ENCODE assay signal across 8 cellular contexts in genomic region chr16:30948956-30949654, GRCh38. TPM values are rescaled to one million over a fixed set of nuclear protein-coding genes. Genes with fewer than 3 reads are reported as not detected.
A peak's percentile ranks its signal among the peaks of the same experiment; 100 is the strongest.
DNase-seq lines count a peak whose midpoint lies in the region; ATAC-seq and TF ChIP-seq lines count a peak whose summit lies in the region.

TSS of gene ORAI3 (plus strand) at chr16:30949068. CDS start at chr16:30949290, 222 bp downstream.

- intact Hi-C loops in OCI-LY7 (cut with micrococcal nuclease; ENCODE audit: unreplicated experiment), result no loop called here

- peak within 1 kb of the TSS; percentile 92 for H3K23ac ChIP-seq in neuronal stem cell (ENCODE audit: low read depth, low read length, poor library complexity)

- H2BK12ac ChIP-seq in neuronal stem cell (ENCODE audit: low read length), result peak within 1 kb of the TSS; percentile 97

- H4K8ac ChIP-seq in neuronal stem cell (ENCODE audit: low read depth, low read length), result no peak within 1 kb of the TSS

- H3K9me3 ChIP-seq in OCI-LY7 (ENCODE audit: low read length) (no peaks in the 10 kb centered on the region), neuronal stem cell (replicated peaks in 1 of 2; ENCODE audit: control insufficient read depth in 2 of 2, insufficient read depth in 1 of 2, low read depth in 1 of 2, low read length in 2 of 2) (no peaks in the 10 kb centered on the region)

- peak within 1 kb of the TSS; percentile 99 for H3K18ac ChIP-seq in neuronal stem cell (ENCODE audit: low read length)

- peak within 1 kb of the TSS; percentile 38 for H3K27ac ChIP-seq in OCI-LY7 (ENCODE audit: low read depth, low read length, poor library complexity, severe bottlenecking)
- H3K27ac ChIP-seq in neuronal stem cell (replicated peaks; ENCODE audit: low read length), result peak within 1 kb of the TSS; percentile 98

- peak within 1 kb of the TSS; percentile 98 for H3K14ac ChIP-seq in neuronal stem cell (ENCODE audit: low read length)

- H3K36me3 Mint-ChIP-seq in activated naive CD4-positive, alpha-beta T cell treated with anti-CD3 and anti-CD28 coated beads, Interleukin-2, amount 50 U/mL, for 72 hours, result peaks cover 6 to 17% of the 10 kb centered on the region in 2 donors

- peak within 1 kb of the TSS; percentile 99 for H3K9ac ChIP-seq in neuronal stem cell (ENCODE audit: low read depth, low read length, poor library complexity)

- H3K4me2 ChIP-seq in OCI-LY7 (ENCODE audit: low read length) (peak within 1 kb of the TSS; percentile 77), neuronal stem cell (ENCODE audit: insufficient read depth, low read length, poor library complexity, severe bottlenecking) (peak within 1 kb of the TSS; percentile 99)

- H2BK5ac ChIP-seq in neuronal stem cell (ENCODE audit: low read length), result peak within 1 kb of the TSS; percentile 99

- ATAC-seq in GM18858 (IDR thresholded peaks at IDR 0.05; ENCODE audit: unreplicated experiment) (peak; percentile 51), HG03045 (IDR thresholded peaks at IDR 0.05; ENCODE audit: unreplicated experiment) (peak; percentile 60)
- peak; percentile 53 to 57 for ATAC-seq in activated naive CD4-positive, alpha-beta T cell treated with anti-CD3 and anti-CD28 coated beads, Interleukin-2, amount 50 U/mL, for 72 hours

- no peak within 1 kb of the TSS for H4K91ac ChIP-seq in neuronal stem cell (ENCODE audit: low read depth, low read length, poor library complexity)

- peak within 1 kb of the TSS; percentile 61 for H2AFZ ChIP-seq in OCI-LY7 (ENCODE audit: low read length)
- H2AFZ ChIP-seq in neuronal stem cell (ENCODE audit: low read length), result peak within 1 kb of the TSS; percentile 90

- no peaks in the 10 kb centered on the region for H3K79me2 ChIP-seq in OCI-LY7 (ENCODE audit: insufficient read depth, low read depth, low read length)

- POLR2A ChIA-PET in OCI-LY7 (lab: Charles Lee), result no interaction called here

- no peaks in the 10 kb centered on the region for H4K20me1 ChIP-seq in OCI-LY7 (ENCODE audit: insufficient read depth, low read length)

- WGBS in neuronal stem cell (ENCODE audit: extremely low coverage in 2 of 2, insufficient read length in 2 of 2, insufficient replicate concordance in 1 of 2), 2 donors, result no CpG with 5 or more reads among the region's 56 CpGs

- H3K27ac Mint-ChIP-seq in activated naive CD4-positive, alpha-beta T cell treated with anti-CD3 and anti-CD28 coated beads, Interleukin-2, amount 50 U/mL, for 72 hours, result peak within 1 kb of the TSS; percentile 77 to 85

- peak within 1 kb of the TSS; percentile 55 for H2BK15ac ChIP-seq in neuronal stem cell (ENCODE audit: low read length)

- peak within 1 kb of the TSS; percentile 89 for H3K4ac ChIP-seq in neuronal stem cell (ENCODE audit: low read length)

- no peak for TF ChIP-seq CTCF in OCI-LY7 (conservative IDR thresholded peaks at IDR 0.05; ENCODE audit: low read length)

- no TSS peak for BruUV-seq in OCI-LY7 (replicated peaks; lab: Mats Ljungman, UMichigan)

- H3K9me2 ChIP-seq in OCI-LY7 (ENCODE audit: insufficient read depth, low read length), result no peaks in the 10 kb centered on the region

- H3K4me3 ChIP-seq in OCI-LY7 (ENCODE audit: low read depth, low read length, poor library complexity, severe bottlenecking) (peak within 1 kb of the TSS; percentile 72), neuronal stem cell (ENCODE audit: low read length in 2 of 2) (peak within 1 kb of the TSS; percentile 80 to 96)

- CTCF ChIA-PET in OCI-LY7 (lab: Charles Lee; ENCODE audit: unreplicated experiment), result interaction anchor here (0.6 kb wide), 1 partner anchor 414 kb away, joined by 19 read pairs; no protein-coding TSS in a partner anchor

- peaks cover 14% of the 10 kb centered on the region for H3K79me1 ChIP-seq in neuronal stem cell (ENCODE audit: low read depth, low read length)

- H3K36me3 ChIP-seq in OCI-LY7 (ENCODE audit: insufficient read depth, low read length) (peaks cover 10% of the 10 kb centered on the region), neuronal stem cell (replicated peaks in 1 of 2; ENCODE audit: control insufficient read depth in 2 of 2, insufficient read depth in 2 of 2, low read length in 2 of 2) (peaks cover 17 to 27% of the 10 kb centered on the region in 2 donors)

- peaks cover 32% of the 10 kb centered on the region for H3K4me1 ChIP-seq in OCI-LY7 (ENCODE audit: insufficient read depth, low read length, poor library complexity, severe bottlenecking)
- peaks cover 24 to 25% of the 10 kb centered on the region in 2 donors for H3K4me1 ChIP-seq in neuronal stem cell (ENCODE audit: control insufficient read depth in 2 of 2, insufficient read depth in 1 of 2, low read depth in 1 of 2, low read length in 2 of 2)

- no peaks in the 10 kb centered on the region for H3K9me3 Mint-ChIP-seq in activated naive CD4-positive, alpha-beta T cell treated with anti-CD3 and anti-CD28 coated beads, Interleukin-2, amount 50 U/mL, for 72 hours

- H2BK120ac ChIP-seq in neuronal stem cell (ENCODE audit: low read depth, low read length), result peak within 1 kb of the TSS; percentile 91

- DNase-seq in AML-193 (lab: John Stamatoyannopoulos, UW) (peak; percentile 76 to 80), OCI-LY7 (ENCODE audit: low spot score) (peak; percentile 66), glomerular visceral epithelial cell (ENCODE audit: extremely low spot score) (peak; percentile 64), neuronal stem cell (ENCODE audit: low spot score) (peak; percentile 54), NCI-H187 (lab: John Stamatoyannopoulos, UW) (no peak)
- DNase-seq in activated naive CD4-positive, alpha-beta T cell treated with anti-CD3 and anti-CD28 coated beads, Interleukin-2, amount 50 U/mL, for 72 hours (ENCODE audit: low spot score in 2 of 2), result peak; percentile 46 to 75

- peak within 1 kb of the TSS; percentile 98 for H2AK5ac ChIP-seq in neuronal stem cell (ENCODE audit: low read depth, low read length)

- no peaks in the 10 kb centered on the region for H3K27me3 ChIP-seq in neuronal stem cell (ENCODE audit: control insufficient read depth in 3 of 3, insufficient read depth in 3 of 3, low read depth in 1 of 3, low read length in 3 of 3)

RNA-seq across cellular contexts. Expression of gene ORAI3, which starts in this region (rescaled TPM):
- total RNA-seq in OCI-LY7 (2014; rRNA removed; shearing (Covaris generic)), result 5.7 and 7.8 TPM in 2 replicates
- total RNA-seq in OCI-LY7 (2022), result 16.3 and 18.3 TPM in 2 replicates
- 10 to 100 TPM in 1 of 2 donors, 1 to 10 TPM in 1; 7.3 to 17.1 TPM for total RNA-seq in activated naive CD4-positive, alpha-beta T cell treated with anti-CD3 and anti-CD28 coated beads, Interleukin-2, amount 50 U/mL, for 72 hours
- polyA plus RNA-seq in neuronal stem cell (2013, experiment 1 of 2), result 16.7 TPM
- 16.5 TPM for polyA plus RNA-seq in neuronal stem cell (2013, experiment 2 of 2)

Comparison
In these comparisons a context has a peak if more than half of its experiments do, and no peak if none do; other contexts are left out.
1. DNase-seq: peak in AML-193 (2 of 2), OCI-LY7 (single experiment), activated naive CD4-positive, alpha-beta T cell treated with anti-CD3 and anti-CD28 coated beads, Interleukin-2, amount 50 U/mL, for 72 hours (2 of 2), glomerular visceral epithelial cell (single experiment) and neuronal stem cell (single experiment); none in NCI-H187 (0 of 2).
2. Peak in every context shown above with its lines, with median percentiles within 50 percentile points of each other: ATAC-seq.